Comparison of ENCODE assay signal across 1 cellular context in genomic region chr11:12129227-12129626, GRCh38.
TF ChIP-seq lines count a peak whose summit lies in the region.

No MANE protein-coding gene starts in this region.

TF ChIP-seq in K562, 482 proteins besides CTCF, POLR2A, EP300 and RAD21:
- TF ChIP-seq SMARCE1 (IDR thresholded peaks at IDR 0.05) = no peak
- TF ChIP-seq BRCA1 (IDR thresholded peaks at IDR 0.05) = no peak
- TF ChIP-seq BRCA1 (CRISPR knock-in tag; IDR thresholded peaks at IDR 0.05) = no peak
- TF ChIP-seq TFAP4 (CRISPR knock-in tag; IDR thresholded peaks at IDR 0.05; ENCODE audit: borderline replicate concordance) = no peak
- TF ChIP-seq MYNN (IDR thresholded peaks at IDR 0.05) = no peak
- TF ChIP-seq MYNN (CRISPR knock-in tag; IDR thresholded peaks at IDR 0.05) = no peak
- peak; percentile 32 to 53; a peak in 2 of 4 replicates for TF ChIP-seq KDM1A (IDR thresholded peaks at IDR 0.05)
- no peak for TF ChIP-seq ZNF146 (CRISPR knock-in tag; IDR thresholded peaks at IDR 0.05; ENCODE audit: unreplicated experiment)
- TF ChIP-seq POLR2H (tag; IDR thresholded peaks at IDR 0.05; ENCODE audit: low read depth) = no peak
- TF ChIP-seq RBM25 (IDR thresholded peaks at IDR 0.05; ENCODE audit: low read depth, low read length, severe bottlenecking) = peak; percentile 92
- TF ChIP-seq GTF2F1 (IDR thresholded peaks at IDR 0.05; ENCODE audit: low read depth, low read length) = no peak
- no peak for TF ChIP-seq THRAP3 (IDR thresholded peaks at IDR 0.05; ENCODE audit: borderline replicate concordance)
- TF ChIP-seq HNRNPLL (IDR thresholded peaks at IDR 0.05; ENCODE audit: low read depth, low read length, poor library complexity, severe bottlenecking) = no peak
- no peak for TF ChIP-seq RUNX1 (IDR thresholded peaks at IDR 0.05; ENCODE audit: low read depth)
- TF ChIP-seq COPS2 (conservative IDR thresholded peaks at IDR 0.05) = no peak
- peak; percentile 84 for TF ChIP-seq BCOR (IDR thresholded peaks at IDR 0.05)
- TF ChIP-seq ZNF239 (CRISPR knock-in tag; IDR thresholded peaks at IDR 0.05) = 0 out of 2 replicates have a peak, but pooled peaks have one; percentile 11
